In the genomic region with DNA sequence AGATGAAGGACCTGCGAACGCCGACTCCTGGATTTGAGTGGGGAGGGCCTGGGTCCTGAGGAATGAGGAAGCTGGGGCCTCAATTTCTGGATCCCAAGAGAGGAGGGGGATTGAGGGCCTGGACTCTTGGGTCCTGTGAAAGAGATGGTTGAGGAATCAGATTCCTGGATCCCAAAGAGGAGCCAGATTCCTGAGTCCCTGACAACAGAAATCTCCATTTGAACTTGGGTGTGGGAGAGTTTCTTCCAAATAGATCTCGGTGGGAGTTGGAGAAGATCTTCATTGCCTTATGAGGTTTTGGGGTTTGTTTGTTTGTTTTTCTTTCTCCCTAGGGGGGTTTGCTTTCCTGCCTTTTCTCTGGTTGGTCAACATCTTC, we compare ENCODE assay signal across 8 cellular contexts. TPM values are rescaled to one million over a fixed set of nuclear protein-coding genes. Genes with fewer than 3 reads are reported as not detected.
DNase-seq lines count a peak whose midpoint lies in the region; ATAC-seq lines count a peak whose summit lies in the region.

No MANE protein-coding gene starts in this region.

- no peak overlapping the region for H3K27ac ChIP-seq in right cardiac atrium (ENCODE audit: low read length)
- peak overlapping the region in 20 of 21 experiments; percentile 75 to 100 (median 100) for H3K27ac ChIP-seq in skin epidermis

- H3K36me3 ChIP-seq in H7 (replicated peaks; ENCODE audit: control insufficient read depth, insufficient read depth, low read length): peaks cover 1% of the 10 kb centered on the region

- H3K4me1 Mint-ChIP-seq in activated CD4-positive, alpha-beta memory T cell treated with anti-CD3 and anti-CD28 coated beads for 36 hours (ENCODE audit: low read depth): peaks cover 51% of the 10 kb centered on the region

- DNase-seq in H7 (no peak), right cardiac atrium (no peak), NAMALWA (ENCODE audit: low spot score) (no peak), LoVo (ENCODE audit: low spot score) (no peak), NCI-H1092 treated with DMSO at 0.1 percent for 48 hours (lab: John Stamatoyannopoulos, UW) (no peak)
- DNase-seq in activated CD4-positive, alpha-beta memory T cell treated with anti-CD3 and anti-CD28 coated beads for 36 hours: no peak
- DNase-seq in stimulated activated CD4-positive, alpha-beta T cell treated with anti-CD3 and anti-CD28 coated beads, Interleukin-2, amount 100 ng/mL, for 48 hours: no peak

- H3K27me3 ChIP-seq in H7 (ENCODE audit: control insufficient read depth, insufficient read depth, low read length) (no peaks in the 10 kb centered on the region), right cardiac atrium (ENCODE audit: control insufficient read depth, insufficient read depth) (no peaks in the 10 kb centered on the region)

- CTCF ChIA-PET in activated CD4-positive, alpha-beta memory T cell treated with anti-CD3 and anti-CD28 coated beads for 36 hours (lab: Charles Lee): interaction anchor here (0.9 to 1.5 kb wide), 2 partner anchors 73 to 186 kb away, joined by 3 to 7 read pairs; no protein-coding TSS in a partner anchor

- peak overlapping the region; percentile 98 for H3K27ac Mint-ChIP-seq in activated CD4-positive, alpha-beta memory T cell treated with anti-CD3 and anti-CD28 coated beads for 36 hours

- POLR2A ChIA-PET in activated CD4-positive, alpha-beta memory T cell treated with anti-CD3 and anti-CD28 coated beads for 36 hours (lab: Charles Lee): interaction anchor here (3.5 to 4.3 kb wide), 2 partner anchors 28 to 33 kb away, joined by 13 to 45 read pairs; partner anchors contain the start of gene KMT2B

- H3K4me1 ChIP-seq in right cardiac atrium (ENCODE audit: control insufficient read depth, insufficient read depth, low read length): peaks cover 4% of the 10 kb centered on the region

- H3K9me3 ChIP-seq in right cardiac atrium (ENCODE audit: control insufficient read depth, low read length): no peaks in the 10 kb centered on the region

- no peaks in the 10 kb centered on the region for H3K9me3 Mint-ChIP-seq in activated CD4-positive, alpha-beta memory T cell treated with anti-CD3 and anti-CD28 coated beads for 36 hours

- H3K36me3 Mint-ChIP-seq in activated CD4-positive, alpha-beta memory T cell treated with anti-CD3 and anti-CD28 coated beads for 36 hours: peaks cover 16% of the 10 kb centered on the region

- peak overlapping the region; percentile 93 for H3K4me3 Mint-ChIP-seq in activated CD4-positive, alpha-beta memory T cell treated with anti-CD3 and anti-CD28 coated beads for 36 hours

- H3K4me3 ChIP-seq in H7 (ENCODE audit: insufficient read depth, low read depth, low read length): peak overlapping the region; percentile 79
- peak overlapping the region; percentile 78 for H3K4me3 ChIP-seq in right cardiac atrium (ENCODE audit: low read length)
- H3K4me3 ChIP-seq in skin epidermis: peak overlapping the region; percentile 58 to 97 (median 87)

- intact Hi-C loops in activated CD4-positive, alpha-beta memory T cell treated with anti-CD3 and anti-CD28 coated beads for 36 hours (cut with micrococcal nuclease): loop anchor here (5.0 to 10.0 kb wide), 4 partner anchors 101 to 469 kb away; partner anchors contain the start of genes COX6B1, ETV2, OVOL3 and POLR2I
- intact Hi-C loops in right cardiac atrium (cut with DNase I): no loop called here

- WGBS in right cardiac atrium: 2% methylated on average over 4 of the region's 4 CpGs

- H3K27me3 Mint-ChIP-seq in activated CD4-positive, alpha-beta memory T cell treated with anti-CD3 and anti-CD28 coated beads for 36 hours: no peaks in the 10 kb centered on the region

- ATAC-seq in right cardiac atrium: no peak

RNA-seq across cellular contexts. Expression of gene PSENEN, which starts 0.6 kb away (rescaled TPM):
- total RNA-seq in H7 (2014; rRNA removed; shearing (Covaris generic)): 53.2 and 58.6 TPM in 2 replicates
- total RNA-seq in activated CD4-positive, alpha-beta memory T cell treated with anti-CD3 and anti-CD28 coated beads for 36 hours: 10 to 100 TPM; 46.7 to 47.9 TPM
- total RNA-seq in right cardiac atrium: 10 to 100 TPM; 40.0 to 50.4 (median 43.8) TPM
- polyA plus RNA-seq in right cardiac atrium: 69.7 TPM

RNA-seq across cellular contexts. Expression of gene U2AF1L4, which starts 0.9 kb away (rescaled TPM):
- 11.6 and 13.4 TPM in 2 replicates for total RNA-seq in H7 (2014; rRNA removed; shearing (Covaris generic))
- 10 to 100 TPM; 34.6 to 37.8 TPM for total RNA-seq in activated CD4-positive, alpha-beta memory T cell treated with anti-CD3 and anti-CD28 coated beads for 36 hours
- total RNA-seq in right cardiac atrium: 10 to 100 TPM; 19.6 to 31.3 (median 22.8) TPM
- 32.3 TPM for polyA plus RNA-seq in right cardiac atrium

RNA-seq across cellular contexts. Expression of gene LIN37, which starts 2.3 kb away (rescaled TPM):
- 5.0 and 17.2 TPM in 2 replicates for total RNA-seq in H7 (2014; rRNA removed; shearing (Covaris generic))
- total RNA-seq in activated CD4-positive, alpha-beta memory T cell treated with anti-CD3 and anti-CD28 coated beads for 36 hours: 1 to 10 TPM; 7.5 TPM
- total RNA-seq in right cardiac atrium: 10 to 100 TPM in 2 of 4 donors, 1 to 10 TPM in 2; 8.2 to 14.6 (median 10.3) TPM
- 17.9 TPM for polyA plus RNA-seq in right cardiac atrium

RNA-seq across cellular contexts. Expression of gene IGFLR1, which starts 3.8 kb away (rescaled TPM):
- total RNA-seq in H7 (2014; rRNA removed; shearing (Covaris generic)): 11.5 and 15.2 TPM in 2 replicates
- 10 to 100 TPM; 90.1 to 92.8 TPM for total RNA-seq in activated CD4-positive, alpha-beta memory T cell treated with anti-CD3 and anti-CD28 coated beads for 36 hours
- total RNA-seq in right cardiac atrium: 1 to 10 TPM; 1.8 to 6.3 (median 4.4) TPM
- polyA plus RNA-seq in right cardiac atrium: 4.7 TPM

RNA-seq across cellular contexts. Expression of gene HSPB6, which starts 10.8 kb away (rescaled TPM):
- total RNA-seq in H7 (2014; rRNA removed; shearing (Covaris generic)): 0.48 and 1.4 TPM in 2 replicates
- under 1 TPM; 0.36 to 0.53 TPM for total RNA-seq in activated CD4-positive, alpha-beta memory T cell treated with anti-CD3 and anti-CD28 coated beads for 36 hours
- 100 to 1,000 TPM; 107 to 207 (median 148) TPM for total RNA-seq in right cardiac atrium
- polyA plus RNA-seq in right cardiac atrium: 209 TPM
